8 cellular contexts compared by ENCODE assay signal in genomic region chr11:117177534-117178209, GRCh38. TPM values are rescaled to one million over a fixed set of nuclear protein-coding genes. Genes with fewer than 3 reads are reported as not detected.
DNase-seq lines count a peak whose midpoint lies in the region; ATAC-seq, FAIRE-seq and TF ChIP-seq lines count a peak whose summit lies in the region.

No MANE protein-coding gene starts in this region.

- H3K4me3 ChIP-seq in HAP-1, result peak overlapping the region; percentile 56; the same call in 1 of the 2 replicates
- H3K4me3 ChIP-seq in skeletal muscle tissue (ENCODE audit: low read length in 3 of 3), result peak overlapping the region; percentile 77 to 98 (median 91)

- no peak for TF ChIP-seq CTCF in glutamatergic neuron (IDR thresholded peaks at IDR 0.05; ENCODE audit: partially characterized antibody, unreplicated experiment)

- H3K27ac Mint-ChIP-seq in activated CD8-positive, alpha-beta T cell treated with anti-CD3 and anti-CD28 coated beads, Interleukin-2, amount 10 ng/mL, durations not matched to agents 7 days and 5 days, result peak overlapping the region; percentile 83
- peak overlapping the region; percentile 89 for H3K27ac Mint-ChIP-seq in glutamatergic neuron (ENCODE audit: unreplicated experiment)

- CTCF ChIA-PET in activated CD8-positive, alpha-beta T cell treated with anti-CD3 and anti-CD28 coated beads, Interleukin-2, amount 10 ng/mL, durations not matched to agents 7 days and 5 days (lab: Charles Lee), result interaction anchor here (1.5 to 7.8 kb wide), 3 partner anchors 33 to 248 kb away, joined by 3 to 124 read pairs (median 32); partner anchors contain the start of genes PAFAH1B2, PCSK7 and RNF214

- H3K4me3 Mint-ChIP-seq in activated CD8-positive, alpha-beta T cell treated with anti-CD3 and anti-CD28 coated beads, Interleukin-2, amount 10 ng/mL, durations not matched to agents 7 days and 5 days, result peak overlapping the region; percentile 91
- H3K4me3 Mint-ChIP-seq in glutamatergic neuron (ENCODE audit: unreplicated experiment), result peak overlapping the region; percentile 82

- DNase-seq in HAP-1 (ENCODE audit: low spot score in 2 of 2) (no peak), glutamatergic neuron (no peak), amygdala (lab: John Stamatoyannopoulos, UW) (no peak), AG08395 (ENCODE audit: low spot score) (no peak), KG1 (lab: John Stamatoyannopoulos, UW) (no peak), urothelium cell line (ENCODE audit: low spot score) (no peak)
- DNase-seq in activated CD8-positive, alpha-beta T cell treated with anti-CD3 and anti-CD28 coated beads, Interleukin-2, amount 10 ng/mL, durations not matched to agents 7 days and 5 days, result no peak

- H3K9ac ChIP-seq in skeletal muscle tissue (ENCODE audit: low read depth in 1 of 3, low read length in 3 of 3), result peak overlapping the region; percentile 81 to 95 (median 83)

- H3K27ac ChIP-seq in skeletal muscle tissue (ENCODE audit: low read depth, low read length), result peak overlapping the region; percentile 89

- in situ Hi-C loops in HAP-1 (cut with MboI; ENCODE audit: low sequenced_read_pairs), result no loop called here

- H3K27me3 Mint-ChIP-seq in activated CD8-positive, alpha-beta T cell treated with anti-CD3 and anti-CD28 coated beads, Interleukin-2, amount 10 ng/mL, durations not matched to agents 7 days and 5 days (ENCODE audit: low read depth), result no peaks in the 10 kb centered on the region
- peaks cover 5% of the 10 kb centered on the region for H3K27me3 Mint-ChIP-seq in glutamatergic neuron (ENCODE audit: unreplicated experiment)

- FAIRE-seq in urothelium cell line (lab: Jason Lieb, UNC), result no peak

- no peaks in the 10 kb centered on the region for H3K9me3 Mint-ChIP-seq in activated CD8-positive, alpha-beta T cell treated with anti-CD3 and anti-CD28 coated beads, Interleukin-2, amount 10 ng/mL, durations not matched to agents 7 days and 5 days (ENCODE audit: insufficient read depth)
- no peaks in the 10 kb centered on the region for H3K9me3 Mint-ChIP-seq in glutamatergic neuron (ENCODE audit: unreplicated experiment)

- H3K36me3 ChIP-seq in HAP-1 (replicated peaks) (peaks cover 3% of the 10 kb centered on the region), skeletal muscle tissue (ENCODE audit: control insufficient read depth in 3 of 3, insufficient read depth in 3 of 3, low read length in 3 of 3) (peaks cover 8 to 14% (median 10%) of the 10 kb centered on the region in 3 donors)

- H3K9me3 ChIP-seq in HAP-1, result no peaks in the 10 kb centered on the region
- no peaks in the 10 kb centered on the region for H3K9me3 ChIP-seq in skeletal muscle tissue (ENCODE audit: control insufficient read depth in 3 of 3, low read length in 3 of 3)

- POLR2A ChIA-PET in activated CD8-positive, alpha-beta T cell treated with anti-CD3 and anti-CD28 coated beads, Interleukin-2, amount 10 ng/mL, durations not matched to agents 7 days and 5 days (lab: Charles Lee), result interaction anchor here (0.6 to 2.8 kb wide), 3 partner anchors 28 to 53 kb away, joined by 4 to 32 read pairs (median 14); partner anchors contain the start of genes PAFAH1B2 and PCSK7

- H3K4me1 ChIP-seq in HAP-1, result peaks cover 20% of the 10 kb centered on the region
- peaks cover 36 to 46% (median 40%) of the 10 kb centered on the region in 3 donors for H3K4me1 ChIP-seq in skeletal muscle tissue (ENCODE audit: control insufficient read depth in 3 of 3, insufficient read depth in 3 of 3, low read length in 3 of 3)

- ATAC-seq in activated CD8-positive, alpha-beta T cell treated with anti-CD3 and anti-CD28 coated beads, Interleukin-2, amount 10 ng/mL, durations not matched to agents 7 days and 5 days, result no peak

- H3K4me1 Mint-ChIP-seq in activated CD8-positive, alpha-beta T cell treated with anti-CD3 and anti-CD28 coated beads, Interleukin-2, amount 10 ng/mL, durations not matched to agents 7 days and 5 days (ENCODE audit: low read depth), result peaks cover 42% of the 10 kb centered on the region
- H3K4me1 Mint-ChIP-seq in glutamatergic neuron (ENCODE audit: low read depth, unreplicated experiment), result peaks cover 12% of the 10 kb centered on the region

- no peaks in the 10 kb centered on the region for H3K36me3 Mint-ChIP-seq in activated CD8-positive, alpha-beta T cell treated with anti-CD3 and anti-CD28 coated beads, Interleukin-2, amount 10 ng/mL, durations not matched to agents 7 days and 5 days (ENCODE audit: low read depth)
- no peaks in the 10 kb centered on the region for H3K36me3 Mint-ChIP-seq in glutamatergic neuron (ENCODE audit: unreplicated experiment)

- no peaks in the 10 kb centered on the region for H3K27me3 ChIP-seq in HAP-1 (ENCODE audit: low read depth)
- H3K27me3 ChIP-seq in skeletal muscle tissue (ENCODE audit: control insufficient read depth in 3 of 3, insufficient read depth in 3 of 3, low read length in 3 of 3), result no peaks in the 10 kb centered on the region

RNA-seq across cellular contexts. Expression of gene SIDT2, which starts 0.9 kb away (rescaled TPM):
- 10 to 100 TPM; 20.2 to 23.6 TPM for total RNA-seq in activated CD8-positive, alpha-beta T cell treated with anti-CD3 and anti-CD28 coated beads, Interleukin-2, amount 10 ng/mL, durations not matched to agents 7 days and 5 days
- total RNA-seq in glutamatergic neuron (ENCODE audit: unreplicated experiment) (23.6 TPM), skeletal muscle tissue (16.2 TPM)

RNA-seq across cellular contexts. Expression of gene TAGLN, which starts 21.5 kb away (rescaled TPM):
- 1 to 10 TPM; 2.4 to 2.6 TPM for total RNA-seq in activated CD8-positive, alpha-beta T cell treated with anti-CD3 and anti-CD28 coated beads, Interleukin-2, amount 10 ng/mL, durations not matched to agents 7 days and 5 days
- total RNA-seq in glutamatergic neuron (ENCODE audit: unreplicated experiment) (6.1 TPM), skeletal muscle tissue (103 TPM)

RNA-seq across cellular contexts. Expression of gene PAFAH1B2, which starts 33.6 kb away (rescaled TPM):
- total RNA-seq in activated CD8-positive, alpha-beta T cell treated with anti-CD3 and anti-CD28 coated beads, Interleukin-2, amount 10 ng/mL, durations not matched to agents 7 days and 5 days, result 10 to 100 TPM; 56.5 to 60.0 TPM
- total RNA-seq in glutamatergic neuron (ENCODE audit: unreplicated experiment) (161 TPM), skeletal muscle tissue (75.2 TPM)

RNA-seq across cellular contexts. Expression of gene PCSK7, which starts 54.2 kb away (rescaled TPM):
- total RNA-seq in activated CD8-positive, alpha-beta T cell treated with anti-CD3 and anti-CD28 coated beads, Interleukin-2, amount 10 ng/mL, durations not matched to agents 7 days and 5 days, result 100 to 1,000 TPM; 160 to 161 TPM
- total RNA-seq in glutamatergic neuron (ENCODE audit: unreplicated experiment), result 109 TPM
- total RNA-seq in skeletal muscle tissue, result 16.2 TPM

RNA-seq across cellular contexts. Expression of gene RNF214, which starts 54.8 kb away (rescaled TPM):
- total RNA-seq in activated CD8-positive, alpha-beta T cell treated with anti-CD3 and anti-CD28 coated beads, Interleukin-2, amount 10 ng/mL, durations not matched to agents 7 days and 5 days, result 10 to 100 TPM; 19.5 to 21.2 TPM
- total RNA-seq in glutamatergic neuron (ENCODE audit: unreplicated experiment), result 43.0 TPM
- total RNA-seq in skeletal muscle tissue, result 8.9 TPM

Comparison
In these comparisons a context has a peak if more than half of its experiments do, and no peak if none do; other contexts are left out.
1. RNA of gene TAGLN, which starts 21.5 kb away (total RNA-seq): 103 TPM in skeletal muscle tissue (single experiment); 6.1 TPM in glutamatergic neuron (single experiment) and 2.4 to 2.6 TPM in activated CD8-positive, alpha-beta T cell treated with anti-CD3 and anti-CD28 coated beads, Interleukin-2, amount 10 ng/mL, durations not matched to agents 7 days and 5 days; every median in the first group is over 10 times any median in the second.